ENCODE assay signal across 8 cellular contexts in genomic region chr1:208245185-208245705, GRCh38. TPM values are rescaled to one million over a fixed set of nuclear protein-coding genes. Genes with fewer than 3 reads are reported as not detected.
A peak's percentile ranks its signal among the peaks of the same experiment; 100 is the strongest.
DNase-seq lines count a peak whose midpoint lies in the region; ATAC-seq and TF ChIP-seq lines count a peak whose summit lies in the region.

No MANE protein-coding gene starts in this region.

- no peaks in the 10 kb centered on the region for H3K36me3 ChIP-seq in left ventricle myocardium inferior
- H3K36me3 ChIP-seq in prostate gland = no peaks in the 10 kb centered on the region

- DNase-seq in GDM1 (lab: John Stamatoyannopoulos, UW) = peak; percentile 70
- DNase-seq in NCI-H1105 treated with DMSO at 0.1 percent for 48 hours (lab: John Stamatoyannopoulos, UW) = peak; percentile 92
- DNase-seq in T-cell = peak; percentile 35 to 80 (median 68)
- peak in 52 of 56 donors; percentile 26 to 96 (median 70) for DNase-seq in amygdala (lab: John Stamatoyannopoulos, UW)
- DNase-seq in left ventricle myocardium inferior = peak; percentile 88
- DNase-seq in prostate gland (ENCODE audit: low spot score) = peak; percentile 90
- DNase-seq in ureter (ENCODE audit: low spot score) = peak; percentile 93

- no peaks in the 10 kb centered on the region for H3K36me3 Mint-ChIP-seq in T-cell

- no peak for TF ChIP-seq POLR2A in prostate gland (IDR thresholded peaks at IDR 0.05)

- H3K27ac ChIP-seq in left ventricle myocardium inferior (replicated peaks) (peak overlapping the region; percentile 95), prostate gland (peak overlapping the region; percentile 81 to 89)

- peak; percentile 90 for TF ChIP-seq CTCF in left ventricle myocardium inferior (IDR thresholded peaks at IDR 0.05; ENCODE audit: borderline replicate concordance)
- TF ChIP-seq CTCF in prostate gland (IDR thresholded peaks at IDR 0.05) = peak; percentile 45 to 89 (median 88)

- POLR2A ChIA-PET in T-cell (lab: Charles Lee) = interaction anchor here (0.7 to 1.4 kb wide), 4 partner anchors 9 to 251 kb away, joined by 3 to 4 read pairs (median 4); no protein-coding TSS in a partner anchor

- CTCF ChIA-PET in T-cell (lab: Charles Lee) = interaction anchor here (0.6 to 5.9 kb wide), 14 partner anchors 9 to 397 kb away, joined by 3 to 81 read pairs (median 4); no protein-coding TSS in a partner anchor

- peak overlapping the region; percentile 4 to 80 for H3K27ac Mint-ChIP-seq in T-cell

- H3K9me3 Mint-ChIP-seq in T-cell = no peaks in the 10 kb centered on the region

- peaks cover 8 to 12% (median 8%) of the 10 kb centered on the region in 3 donors for H3K4me1 Mint-ChIP-seq in T-cell

- peaks cover 60% of the 10 kb centered on the region for H3K4me1 ChIP-seq in left ventricle myocardium inferior
- peaks cover 6% of the 10 kb centered on the region for H3K4me1 ChIP-seq in prostate gland (replicated peaks)

- WGBS in prostate gland = 6% methylated on average over 22 of the region's 22 CpGs

- H3K27me3 Mint-ChIP-seq in T-cell = peaks cover 12 to 22% of the 10 kb centered on the region in 2 donors

- H3K4me3 ChIP-seq in left ventricle myocardium inferior = peak overlapping the region; percentile 94
- H3K4me3 ChIP-seq in prostate gland = peak overlapping the region; percentile 63 to 80

- intact Hi-C loops in left ventricle myocardium inferior (cut with micrococcal nuclease) = loop anchor here (10.0 kb wide), 1 partner anchor 220 kb away; no protein-coding TSS in a partner anchor
- intact Hi-C loops in prostate gland (cut with DNase I) = loop anchor here (1.0 to 10.0 kb wide), 2 partner anchors 224 to 360 kb away; no protein-coding TSS in a partner anchor

- no peaks in the 10 kb centered on the region for H3K9me3 ChIP-seq in left ventricle myocardium inferior (replicated peaks)
- H3K9me3 ChIP-seq in prostate gland = no peaks in the 10 kb centered on the region

- H3K27me3 ChIP-seq in left ventricle myocardium inferior (ENCODE audit: low read depth) = no peaks in the 10 kb centered on the region
- H3K27me3 ChIP-seq in prostate gland (replicated peaks; ENCODE audit: insufficient read depth) = no peaks in the 10 kb centered on the region

- H3K4me3 Mint-ChIP-seq in T-cell = peak overlapping the region; percentile 70 to 82 (median 81)

- ATAC-seq in HG02571 (IDR thresholded peaks at IDR 0.05; ENCODE audit: unreplicated experiment) (peak; percentile 64), T-cell (replicated peaks in 1 of 4) (peak; percentile 49 to 63 (median 54))

RNA-seq across cellular contexts. Expression of gene PLXNA2, which starts 1.1 kb away (rescaled TPM):
- total RNA-seq in T-cell = 1 to 10 TPM; 1.3 to 2.6 (median 2.2) TPM
- total RNA-seq in left ventricle myocardium inferior = 29.1 TPM
- 1 to 10 TPM; 7.3 to 8.9 TPM for total RNA-seq in prostate gland
- 51.7 TPM for total RNA-seq in ureter

Comparison
In these comparisons a context has a peak if more than half of its experiments do, and no peak if none do; other contexts are left out.
1. Peak in every context shown above with its lines: DNase-seq, ATAC-seq, H3K4me3 ChIP-seq and H3K27ac ChIP-seq.